ENCODE assay signal across 9 cellular contexts in genomic region chr13:44434441-44435141, GRCh38.
DNase-seq lines count a peak whose midpoint lies in the region; ATAC-seq, FAIRE-seq and TF ChIP-seq lines count a peak whose summit lies in the region.
"Had no signal": no experiment of that assay in that cellular context is flagged by ENCODE, and none has a peak within 500 bp of the region (broad histone marks: within the 10 kb centered on the region; RNA-seq: fewer than 3 reads in every experiment).

No MANE protein-coding gene starts in this region.

- no peak overlapping the region for H2AFZ ChIP-seq in trophoblast cell (ENCODE audit: insufficient read depth, low read length, poor library complexity)

- H3K4ac ChIP-seq in trophoblast cell (ENCODE audit: low read depth, low read length) = peak overlapping the region; percentile 16

- H3K27me3 ChIP-seq in CD8-positive, alpha-beta memory T cell (ENCODE audit: insufficient read depth, low read length, poor library complexity, severe bottlenecking) = peaks cover 7% of the 10 kb centered on the region
- no peaks in the 10 kb centered on the region for H3K27me3 ChIP-seq in trophoblast cell (ENCODE audit: insufficient read depth, low read length)

- H4K91ac ChIP-seq in trophoblast cell (ENCODE audit: low read depth, low read length) = peak overlapping the region; percentile 19

- peak overlapping the region; percentile 63 for H3K4me2 ChIP-seq in trophoblast cell (ENCODE audit: low read length)

- H2BK120ac ChIP-seq in trophoblast cell (ENCODE audit: insufficient read depth, low read length, poor library complexity) = no peak overlapping the region

- peaks cover 0 to 10% (median 0%) of the 10 kb centered on the region in 3 donors for H3K36me3 Mint-ChIP-seq in CD8-positive, alpha-beta memory T cell

- ATAC-seq in GM21526 (IDR thresholded peaks at IDR 0.05; ENCODE audit: low FRiP score, unreplicated experiment) = no peak
- no peak for ATAC-seq in GM19397 (IDR thresholded peaks at IDR 0.05; ENCODE audit: unreplicated experiment)

- no peak overlapping the region for H4K12ac ChIP-seq in trophoblast cell (ENCODE audit: low read depth, low read length)

- TF ChIP-seq CTCF in fibroblast of villous mesenchyme (IDR thresholded peaks at IDR 0.05; ENCODE audit: insufficient read depth, low read depth, low read length) = no peak

- no peaks in the 10 kb centered on the region for H3K9me3 Mint-ChIP-seq in CD8-positive, alpha-beta memory T cell

- H3K4me1 Mint-ChIP-seq in CD8-positive, alpha-beta memory T cell = peaks cover 29 to 37% (median 31%) of the 10 kb centered on the region in 3 donors

- no peak overlapping the region for H2AK5ac ChIP-seq in trophoblast cell (ENCODE audit: low read length)

- H3K79me2 ChIP-seq in trophoblast cell (ENCODE audit: control insufficient read depth, insufficient read depth, low read length, poor library complexity) = peaks cover 10% of the 10 kb centered on the region

- H3K27ac Mint-ChIP-seq in CD8-positive, alpha-beta memory T cell = peak overlapping the region in 6 of 8 donors; percentile 29 to 99 (median 66)

- H3K4me3 ChIP-seq in CD8-positive, alpha-beta memory T cell (ENCODE audit: low read length) = peak overlapping the region; percentile 76
- H3K4me3 ChIP-seq in SK-N-MC = peak overlapping the region; percentile 95
- H3K4me3 ChIP-seq in fibroblast of villous mesenchyme (ENCODE audit: low read depth, low read length) = peak overlapping the region; percentile 78
- H3K4me3 ChIP-seq in trophoblast cell (ENCODE audit: low read depth, low read length) = no peak overlapping the region

- DNase-seq in CD8-positive, alpha-beta memory T cell = no peak
- no peak for DNase-seq in SK-N-MC (ENCODE audit: low read depth, low spot score)
- DNase-seq in fibroblast of villous mesenchyme (ENCODE audit: low read depth) = no peak
- DNase-seq in trophoblast cell = no peak
- no peak for DNase-seq in D341Med (ENCODE audit: low spot score)
- no peak for DNase-seq in GM12892 (ENCODE audit: insufficient read length)

- H3K27ac ChIP-seq in CD8-positive, alpha-beta memory T cell (ENCODE audit: low read depth, low read length) = peak overlapping the region; percentile 30
- H3K27ac ChIP-seq in SK-N-MC (peak overlapping the region; percentile 55), trophoblast cell (ENCODE audit: low read depth, low read length) (no peak overlapping the region)

- no peak overlapping the region for H3K18ac ChIP-seq in trophoblast cell (ENCODE audit: low read length)

- POLR2A ChIA-PET in CD8-positive, alpha-beta memory T cell (lab: Charles Lee) = no interaction called here

- peaks cover 11% of the 10 kb centered on the region for H3K79me1 ChIP-seq in trophoblast cell (ENCODE audit: low read length)

- no peak for TF ChIP-seq POLR2A in GM12892 (IDR thresholded peaks at IDR 0.05; ENCODE audit: low read depth, low read length)

- no peak overlapping the region for H3K23ac ChIP-seq in trophoblast cell (ENCODE audit: low read length)

- no CpG with 5 or more reads among the region's 13 CpGs for WGBS in trophoblast cell (ENCODE audit: extremely low coverage, insufficient coverage, insufficient read length)

- peak overlapping the region; percentile 43 for H4K8ac ChIP-seq in trophoblast cell (ENCODE audit: low read depth, low read length)

- no peaks in the 10 kb centered on the region for H3K36me3 ChIP-seq in CD8-positive, alpha-beta memory T cell (ENCODE audit: insufficient read depth, low read length)
- H3K36me3 ChIP-seq in SK-N-MC (ENCODE audit: insufficient read depth, low read length) = peaks cover 18% of the 10 kb centered on the region
- H3K36me3 ChIP-seq in trophoblast cell (ENCODE audit: control insufficient read depth in 1 of 2, insufficient read depth in 2 of 2, low read length in 2 of 2) = peaks cover 6 to 12% of the 10 kb centered on the region in 2 experiments

- H3K4me1 ChIP-seq in CD8-positive, alpha-beta memory T cell (ENCODE audit: insufficient read depth, low read length) = peaks cover 22% of the 10 kb centered on the region
- peaks cover 6% of the 10 kb centered on the region in 2 experiments for H3K4me1 ChIP-seq in trophoblast cell (ENCODE audit: control insufficient read depth in 1 of 2, insufficient read depth in 2 of 2, low read length in 2 of 2)

- peak overlapping the region; percentile 75 to 94 (median 87) for H3K4me3 Mint-ChIP-seq in CD8-positive, alpha-beta memory T cell

- H3K9me3 ChIP-seq in CD8-positive, alpha-beta memory T cell (ENCODE audit: low read length) = no peaks in the 10 kb centered on the region
- H3K9me3 ChIP-seq in SK-N-MC (ENCODE audit: low read depth, low read length) (no peaks in the 10 kb centered on the region), trophoblast cell (ENCODE audit: insufficient read depth, low read depth, low read length) (no peaks in the 10 kb centered on the region)

- peaks cover 6 to 9% of the 10 kb centered on the region in 2 donors for H3K27me3 Mint-ChIP-seq in CD8-positive, alpha-beta memory T cell

- CTCF ChIA-PET in CD8-positive, alpha-beta memory T cell (lab: Charles Lee) = interaction anchor here (0.6 to 3.5 kb wide), 4 partner anchors 8 to 526 kb away, joined by 3 to 21 read pairs (median 4); no protein-coding TSS in a partner anchor

- FAIRE-seq in GM12892 (lab: Jason Lieb, UNC) = no peak
- FAIRE-seq: urothelium cell line had no signal

- no peak overlapping the region for H2BK12ac ChIP-seq in trophoblast cell (ENCODE audit: low read length)

- H3K9ac ChIP-seq in SK-N-MC (ENCODE audit: insufficient read length) (peak overlapping the region; percentile 73), trophoblast cell (ENCODE audit: low read length) (no peak overlapping the region)

- H2BK5ac ChIP-seq in trophoblast cell (ENCODE audit: low read depth, low read length, poor library complexity) = no peak overlapping the region

- H3K14ac ChIP-seq in trophoblast cell (ENCODE audit: low read length) = peak overlapping the region; percentile 11
